Comparison of ENCODE assay signal across 8 cellular contexts in genomic region chr9:136944519-136945332, GRCh38.
DNase-seq lines count a peak whose midpoint lies in the region; ATAC-seq and TF ChIP-seq lines count a peak whose summit lies in the region.

Gene C8G, plus strand, starts transcription at chr9:136945243. Its CDS starts 78 bp downstream, at chr9:136945321.
Gene FBXW5, minus strand, starts transcription at chr9:136944738. Its CDS starts 655 bp downstream, at chr9:136944083.

- TF ChIP-seq CTCF in LNCAP (IDR thresholded peaks at IDR 0.05) (peak; percentile 97), RWPE1 (conservative IDR thresholded peaks at IDR 0.05; ENCODE audit: low read depth) (peak; percentile 100), nephron (IDR thresholded peaks at IDR 0.05; ENCODE audit: unreplicated experiment in 3 of 3) (peak; percentile 97 to 99 (median 98))

- CTCF ChIA-PET in RWPE1 (lab: Yijun Ruan, JAX), result interaction anchor here (0.6 to 5.9 kb wide), 12 partner anchors 14 to 312 kb away, joined by 3 to 97 read pairs (median 4); partner anchors contain the start of gene LCNL1

- peak within 1 kb of the TSS; percentile 89 for H3K27ac ChIP-seq in RWPE1

- no peaks in the 10 kb centered on the region for H3K9me3 Mint-ChIP-seq in nephron

- DNase-seq in ELR (ENCODE audit: low read depth) (peak; percentile 94), GOT3 (lab: John Stamatoyannopoulos, UW) (peak; percentile 87), RWPE1 (ENCODE audit: low spot score) (peak; percentile 100), fibroblast of the conjunctiva (ENCODE audit: low read depth) (peak; percentile 84)
- peak; percentile 94 for DNase-seq in activated effector memory CD4-positive, alpha-beta T cell treated with Interleukin-2 at 50 U/mL for 16 hours
- peak; percentile 96 for DNase-seq in stimulated activated naive CD8-positive, alpha-beta T cell treated with anti-CD3 and anti-CD28 coated beads, Interleukin-15, Interleukin-2, amounts not matched to agents 100 U/mL and 50 U/mL, for 24 hours

- POLR2A ChIA-PET in RWPE1 (lab: Yijun Ruan, JAX; ENCODE audit: low non-redundant PET), result interaction anchor here (0.6 kb wide), 1 partner anchor 188 kb away, joined by 4 read pairs; no protein-coding TSS in a partner anchor

- H3K27me3 Mint-ChIP-seq in nephron (ENCODE audit: low read depth), result peaks cover 4% of the 10 kb centered on the region

- peak within 1 kb of the TSS; percentile 77 to 83 (median 81) for H3K4me3 Mint-ChIP-seq in nephron

- H3K4me1 Mint-ChIP-seq in nephron, result peaks cover 9% of the 10 kb centered on the region

- peaks cover 4% of the 10 kb centered on the region for H3K36me3 Mint-ChIP-seq in nephron (ENCODE audit: low read depth)

- peak; percentile 75 for ATAC-seq in stimulated activated naive CD8-positive, alpha-beta T cell treated with anti-CD3 and anti-CD28 coated beads, Interleukin-15, Interleukin-2, amounts not matched to agents 100 U/mL and 50 U/mL, for 24 hours

- peak within 1 kb of the TSS in 1 of 3 experiments; percentile 65 for H3K27ac Mint-ChIP-seq in nephron

Comparison
In these comparisons a context has a peak if more than half of its experiments do, and no peak if none do; other contexts are left out.
1. Peak in every context shown above with its lines: DNase-seq, ATAC-seq and H3K27ac ChIP-seq.